Comparison of ENCODE assay signal across 16 cellular contexts in genomic region chr16:78961464-78961863, GRCh38.
DNase-seq lines count a peak whose midpoint lies in the region; ATAC-seq, FAIRE-seq and TF ChIP-seq lines count a peak whose summit lies in the region.
"Had no signal": no experiment of that assay in that cellular context is flagged by ENCODE, and none has a peak within 500 bp of the region (broad histone marks: within the 10 kb centered on the region; RNA-seq: fewer than 3 reads in every experiment).

No MANE protein-coding gene starts in this region.

- no peaks in the 10 kb centered on the region for H3K27me3 ChIP-seq in vagina
- H3K27me3 ChIP-seq: dorsolateral prefrontal cortex, testis had no signal

- peaks cover 65% of the 10 kb centered on the region for H3K4me1 Mint-ChIP-seq in activated CD4-positive, alpha-beta memory T cell treated with anti-CD3 and anti-CD28 coated beads, Interleukin-2, amount 10 ng/mL, durations not matched to agents 7 days and 5 days

- H3K36me3 Mint-ChIP-seq in activated CD4-positive, alpha-beta memory T cell treated with anti-CD3 and anti-CD28 coated beads, Interleukin-2, amount 10 ng/mL, durations not matched to agents 7 days and 5 days (ENCODE audit: low read depth) = peaks cover 19% of the 10 kb centered on the region

- TF ChIP-seq CTCF in GM13976 (IDR thresholded peaks at IDR 0.05; ENCODE audit: borderline replicate concordance, control extremely low read depth, extremely low read depth, insufficient read depth, missing control alignments) = no peak
- TF ChIP-seq CTCF in vagina (IDR thresholded peaks at IDR 0.05) = no peak

- peaks cover 25% of the 10 kb centered on the region for H3K9me3 Mint-ChIP-seq in activated CD4-positive, alpha-beta memory T cell treated with anti-CD3 and anti-CD28 coated beads, Interleukin-2, amount 10 ng/mL, durations not matched to agents 7 days and 5 days

- no peak overlapping the region for H3K4me3 Mint-ChIP-seq in activated CD4-positive, alpha-beta memory T cell treated with anti-CD3 and anti-CD28 coated beads, Interleukin-2, amount 10 ng/mL, durations not matched to agents 7 days and 5 days
- H3K4me3 Mint-ChIP-seq: CD8-positive, alpha-beta T cell had no signal

- no peaks in the 10 kb centered on the region for H3K27me3 Mint-ChIP-seq in activated CD4-positive, alpha-beta memory T cell treated with anti-CD3 and anti-CD28 coated beads, Interleukin-2, amount 10 ng/mL, durations not matched to agents 7 days and 5 days

- FAIRE-seq in GM18507 (lab: Jason Lieb, UNC) = peak; percentile 83
- FAIRE-seq: small intestine had no signal

- peak overlapping the region; percentile 86 for H3K27ac Mint-ChIP-seq in activated CD4-positive, alpha-beta memory T cell treated with anti-CD3 and anti-CD28 coated beads, Interleukin-2, amount 10 ng/mL, durations not matched to agents 7 days and 5 days
- H3K27ac Mint-ChIP-seq: CD8-positive, alpha-beta T cell had no signal

- TF ChIP-seq POLR2A in vagina (IDR thresholded peaks at IDR 0.05) = no peak

- CTCF ChIA-PET in activated CD4-positive, alpha-beta memory T cell treated with anti-CD3 and anti-CD28 coated beads, Interleukin-2, amount 10 ng/mL, durations not matched to agents 7 days and 5 days (lab: Charles Lee) = interaction anchor here (0.6 to 0.7 kb wide), 2 partner anchors 11 to 576 kb away, joined by 3 to 6 read pairs; no protein-coding TSS in a partner anchor

- H3K36me3 ChIP-seq in vagina = no peaks in the 10 kb centered on the region

- in situ Hi-C loops in GM13976 (cut with MboI; ENCODE audit: low sequenced_read_pairs, unreplicated experiment) = no loop called here

- intact Hi-C loops in vagina (cut with DNase I) = no loop called here

- ATAC-seq in GM21381 (IDR thresholded peaks at IDR 0.05; ENCODE audit: unreplicated experiment) = peak; percentile 39
- peak; percentile 41 for ATAC-seq in HG03095 (IDR thresholded peaks at IDR 0.05; ENCODE audit: unreplicated experiment)
- ATAC-seq: CD8-positive, alpha-beta T cell had no signal

- no peaks in the 10 kb centered on the region for H3K9me3 ChIP-seq in vagina
- H3K9me3 ChIP-seq: testis had no signal

- no peak overlapping the region for H3K4me3 ChIP-seq in vagina
- H3K4me3 ChIP-seq: dorsolateral prefrontal cortex, testis had no signal

- H3K4me1 ChIP-seq in vagina = peaks cover 5% of the 10 kb centered on the region

- DNase-seq in GM18507 (ENCODE audit: extremely low spot score, insufficient read length, low read depth) = no peak
- DNase-seq in activated CD4-positive, alpha-beta memory T cell treated with anti-CD3 and anti-CD28 coated beads, Interleukin-2, amount 10 ng/mL, durations not matched to agents 7 days and 5 days = no peak
- DNase-seq in GM13976 (ENCODE audit: low spot score) = no peak
- DNase-seq in NCI-H146 (lab: John Stamatoyannopoulos, UW) = no peak
- DNase-seq in vagina (ENCODE audit: extremely low spot score in 2 of 2) = no peak
- DNase-seq in HPDE6-E6E7 (ENCODE audit: extremely low spot score) = no peak
- DNase-seq: CD8-positive, alpha-beta T cell; dorsolateral prefrontal cortex; mesenchymal stem cell; NCI-H2171; OCI-M1; small intestine; SW 1271; testis had no signal

- POLR2A ChIA-PET in activated CD4-positive, alpha-beta memory T cell treated with anti-CD3 and anti-CD28 coated beads, Interleukin-2, amount 10 ng/mL, durations not matched to agents 7 days and 5 days (lab: Charles Lee) = interaction anchor here (1.0 to 2.0 kb wide), 4 partner anchors 46 to 310 kb away, joined by 3 to 16 read pairs (median 4); no protein-coding TSS in a partner anchor

- no peak overlapping the region for H3K27ac ChIP-seq in vagina
- H3K27ac ChIP-seq: dorsolateral prefrontal cortex, testis had no signal
